In the genomic region with DNA sequence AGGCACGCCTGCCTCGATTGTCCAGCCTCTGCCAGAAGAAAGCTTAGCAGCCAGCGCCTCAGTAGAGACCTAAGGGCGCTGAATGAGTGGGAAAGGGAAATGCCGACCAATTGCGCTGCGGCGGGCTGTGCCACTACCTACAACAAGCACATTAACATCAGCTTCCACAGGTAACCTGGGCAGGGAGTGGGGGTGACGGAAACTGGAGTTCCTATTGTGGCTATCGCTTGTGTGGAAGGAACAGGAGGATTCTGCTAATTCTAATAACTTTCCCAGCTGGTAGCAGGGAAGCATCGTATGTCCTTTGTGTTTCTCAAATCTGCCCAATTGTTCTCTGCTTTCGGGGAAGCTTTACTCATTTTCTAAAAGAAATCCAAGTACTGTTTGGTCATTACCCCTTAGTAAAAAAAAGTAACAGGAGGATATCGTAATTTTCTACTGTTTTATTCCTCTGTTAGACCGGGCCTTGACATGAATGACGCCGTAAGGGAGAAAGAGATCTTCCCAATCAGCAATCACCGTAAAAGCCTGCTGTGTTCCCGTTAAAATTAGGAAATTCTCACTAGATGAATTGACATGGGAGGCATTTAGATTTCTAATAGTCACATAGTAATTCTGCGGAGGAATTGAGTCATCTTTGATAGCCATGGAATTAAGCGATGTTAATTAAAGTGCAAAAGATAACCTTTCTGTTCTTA, we compare ENCODE assay signal across 1 cellular context.
TF ChIP-seq lines count a peak whose summit lies in the region.

No MANE protein-coding gene starts in this region.

TF ChIP-seq in H1, 55 proteins besides CTCF, POLR2A, EP300 and RAD21 (continued from another document):
- TF ChIP-seq BRCA1 (IDR thresholded peaks at IDR 0.05; ENCODE audit: low read depth, low read length) (no peak), TAF7 (optimal IDR thresholded peaks at IDR 0.05; ENCODE audit: borderline replicate concordance, low read depth, low read length) (peak; percentile 11), JUND (IDR thresholded peaks at IDR 0.05; ENCODE audit: low read length) (no peak), GABPA (IDR thresholded peaks at IDR 0.05; ENCODE audit: borderline replicate concordance, insufficient read depth, low read length) (no peak), KDM4A (IDR thresholded peaks at IDR 0.05; ENCODE audit: low read depth, low read length, severe bottlenecking) (peak; percentile 0), TAF1 (IDR thresholded peaks at IDR 0.05; ENCODE audit: low read depth, low read length) (no peak; the same call in 1 of the 2 replicates)
